Comparison of ENCODE assay signal across 18 cellular contexts in the genomic region with DNA sequence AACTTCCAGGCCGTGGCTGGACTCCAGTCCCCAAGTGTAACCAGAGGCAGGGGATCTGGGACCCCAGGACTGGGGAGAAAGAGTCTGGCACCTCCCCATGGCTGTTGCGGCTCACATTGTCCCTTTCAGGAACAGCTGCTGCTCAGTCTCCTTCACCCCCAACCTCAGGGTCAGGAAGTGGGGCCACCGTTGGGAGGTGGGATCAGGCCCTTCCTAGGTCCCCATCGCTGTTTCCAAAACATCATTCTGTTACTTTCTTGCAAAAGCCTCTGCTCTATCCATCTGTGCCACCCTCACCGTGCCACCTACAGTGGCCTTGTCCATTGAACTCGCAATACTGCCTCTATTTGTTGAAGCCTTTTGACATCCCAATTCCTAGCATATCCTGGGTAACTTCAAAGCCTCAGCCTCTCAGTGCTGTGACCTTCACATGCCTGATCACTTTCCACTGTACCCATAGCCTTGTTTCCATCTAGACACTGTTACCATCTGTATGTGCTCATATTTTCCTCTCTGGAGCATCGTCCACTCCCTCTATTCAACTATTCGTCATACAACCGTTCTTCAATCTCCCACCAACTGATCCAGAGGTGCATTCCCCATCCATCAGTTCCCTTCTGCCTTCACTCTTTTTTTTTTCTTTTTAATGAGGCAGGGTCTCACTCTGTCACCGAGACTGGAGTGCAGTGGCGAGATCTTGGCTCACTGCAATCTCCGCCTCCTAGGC.
"Had no signal": no experiment of that assay in that cellular context is flagged by ENCODE, and none has a peak within 500 bp of the region (broad histone marks: within the 10 kb centered on the region; RNA-seq: fewer than 3 reads in every experiment).

No MANE protein-coding gene starts in this region.

- H3K9me3 ChIP-seq: gastroesophageal sphincter, heart left ventricle, right lobe of liver, upper lobe of left lung had no signal

- H3K9ac ChIP-seq: parathyroid adenoma had no signal

- ATAC-seq: activated CD8-positive, alpha-beta T cell treated with anti-CD3 and anti-CD28 coated beads, Interleukin-2, amount 10 ng/mL, durations not matched to agents 7 days and 5 days; activated naive CD4-positive, alpha-beta T cell treated with anti-CD3 and anti-CD28 coated beads, Interleukin-2, amount 50 U/mL, for 72 hours; esophagus mucosa; gastroesophageal sphincter; heart left ventricle; left cardiac atrium; right lobe of liver; T-cell had no signal

- H3K36me3 ChIP-seq: gastroesophageal sphincter, heart left ventricle, right lobe of liver, upper lobe of left lung had no signal

- DNase-seq: activated CD4-positive, alpha-beta T cell treated with anti-CD3 and anti-CD28 coated beads, Interleukin-2, amount 10 ng/mL, durations not matched to agents 7 days and 5 days; activated CD8-positive, alpha-beta T cell treated with anti-CD3 and anti-CD28 coated beads, Interleukin-2, amount 10 ng/mL, durations not matched to agents 7 days and 5 days; dermis blood vessel endothelial cell; effector CD8-positive, alpha-beta T cell; heart left ventricle; left cardiac atrium; midbrain; stimulated activated CD4-positive, alpha-beta T cell treated with anti-CD3 and anti-CD28 coated beads, Interleukin-2, amount 100 ng/mL, for 48 hours; stimulated activated naive CD4-positive, alpha-beta T cell treated with Interleukin-2 at 50 U/mL for 16 hours; T-cell; upper lobe of left lung had no signal

- H3K4me3 ChIP-seq: gastroesophageal sphincter, heart left ventricle, right lobe of liver, smooth muscle cell, upper lobe of left lung had no signal

- H3K4me1 ChIP-seq: gastroesophageal sphincter, heart left ventricle, parathyroid adenoma, right lobe of liver, upper lobe of left lung had no signal

- H3K4me2 ChIP-seq: smooth muscle cell had no signal

- H2AFZ ChIP-seq: parathyroid adenoma had no signal

- H3K27me3 ChIP-seq: right lobe of liver, upper lobe of left lung had no signal

- H3K27ac ChIP-seq: gastroesophageal sphincter, heart left ventricle, parathyroid adenoma, right lobe of liver, upper lobe of left lung, VCaP had no signal
